In genomic region chr16:31117384-31118222, GRCh38 we compare ENCODE assay signal across 8 cellular contexts. TPM values are rescaled to one million over a fixed set of nuclear protein-coding genes. Genes with fewer than 3 reads are reported as not detected.
DNase-seq lines count a peak whose midpoint lies in the region; ATAC-seq and TF ChIP-seq lines count a peak whose summit lies in the region.

Gene KAT8, plus strand, starts transcription at chr16:31117664. Its CDS starts 18 bp downstream, at chr16:31117682.

- H3K27me3 ChIP-seq in DND-41 (ENCODE audit: insufficient read depth, low read length, poor library complexity) (no peaks in the 10 kb centered on the region), GM23248 (replicated peaks; ENCODE audit: insufficient read depth) (no peaks in the 10 kb centered on the region)
- no peaks in the 10 kb centered on the region for H3K27me3 ChIP-seq in naive thymus-derived CD4-positive, alpha-beta T cell (ENCODE audit: control insufficient read depth in 2 of 2, insufficient read depth in 2 of 2, low read length in 2 of 2)

- peaks cover 19% of the 10 kb centered on the region for H3K4me1 Mint-ChIP-seq in activated T-helper 1 cell treated with anti-CD3 and anti-CD28 coated beads, Interleukin-12 subunit alpha, Interleukin-12 subunit beta, Interleukin-2, Interleukin-4 antibody, amounts not matched to agents 30 ng/mL and 10 ng/mL and 1 ng/mL, durations not matched to agents 14 hours and 24 hours and 36 hours (ENCODE audit: low read depth)
- H3K4me1 Mint-ChIP-seq in naive thymus-derived CD4-positive, alpha-beta T cell: peaks cover 12 to 32% (median 24%) of the 10 kb centered on the region in 7 donors
- H3K4me1 Mint-ChIP-seq in stimulated activated naive B cell treated with anti-CD40 and anti-IgM and Interleukin-4, amounts not matched to agents 10 μg/mL and 1 μg/mL and 100 μg/mL, for 72 hours: peaks cover 22 to 66% of the 10 kb centered on the region in 2 donors

- H3K4me3 Mint-ChIP-seq in activated T-helper 1 cell treated with anti-CD3 and anti-CD28 coated beads, Interleukin-12 subunit alpha, Interleukin-12 subunit beta, Interleukin-2, Interleukin-4 antibody, amounts not matched to agents 30 ng/mL and 10 ng/mL and 1 ng/mL, durations not matched to agents 14 hours and 24 hours and 36 hours: peak within 1 kb of the TSS; percentile 88
- H3K4me3 Mint-ChIP-seq in naive thymus-derived CD4-positive, alpha-beta T cell: peak within 1 kb of the TSS; percentile 86 to 95 (median 90)
- peak within 1 kb of the TSS; percentile 82 to 86 for H3K4me3 Mint-ChIP-seq in stimulated activated naive B cell treated with anti-CD40 and anti-IgM and Interleukin-4, amounts not matched to agents 10 μg/mL and 1 μg/mL and 100 μg/mL, for 72 hours

- H3K4me3 ChIP-seq in DND-41 (ENCODE audit: low read depth in 1 of 2, low read length in 2 of 2): peak within 1 kb of the TSS; percentile 62
- H3K4me3 ChIP-seq in GM23248: peak within 1 kb of the TSS; percentile 77
- H3K4me3 ChIP-seq in naive thymus-derived CD4-positive, alpha-beta T cell (ENCODE audit: low read length): peak within 1 kb of the TSS; percentile 65

- peaks cover 50% of the 10 kb centered on the region for H3K36me3 ChIP-seq in DND-41 (ENCODE audit: insufficient read depth, low read length)
- H3K36me3 ChIP-seq in GM23248 (ENCODE audit: low read depth): peaks cover 22% of the 10 kb centered on the region
- H3K36me3 ChIP-seq in naive thymus-derived CD4-positive, alpha-beta T cell (ENCODE audit: control insufficient read depth in 2 of 3, insufficient read depth in 3 of 3, low read length in 3 of 3): peaks cover 5 to 41% (median 9%) of the 10 kb centered on the region in 3 experiments

- POLR2A ChIA-PET in naive thymus-derived CD4-positive, alpha-beta T cell (lab: Charles Lee): interaction anchor here (0.6 to 6.0 kb wide), 27 partner anchors 9 to 1191 kb away, joined by 3 to 87 read pairs (median 4); partner anchors contain the start of genes ARMC5, BCKDK, FUS and ORAI3

- H3K9me3 ChIP-seq in DND-41 (ENCODE audit: insufficient read depth, low read length, severe bottlenecking) (no peaks in the 10 kb centered on the region), GM23248 (ENCODE audit: low read depth) (no peaks in the 10 kb centered on the region)
- no peaks in the 10 kb centered on the region for H3K9me3 ChIP-seq in naive thymus-derived CD4-positive, alpha-beta T cell (ENCODE audit: control insufficient read depth in 2 of 3, low read length in 3 of 3)

- H4K20me1 ChIP-seq in DND-41 (ENCODE audit: insufficient read depth, low read length): peaks cover 16% of the 10 kb centered on the region
- H4K20me1 ChIP-seq in GM23248 (ENCODE audit: insufficient read depth): no peaks in the 10 kb centered on the region

- ATAC-seq in DND-41 (ENCODE audit: insufficient read depth, low read depth): peak; percentile 94
- ATAC-seq in naive thymus-derived CD4-positive, alpha-beta T cell: peak; percentile 95
- peak; percentile 90 to 93 for ATAC-seq in stimulated activated naive B cell treated with anti-CD40 and anti-IgM and Interleukin-4, amounts not matched to agents 10 μg/mL and 1 μg/mL and 100 μg/mL, for 72 hours (replicated peaks)

- H3K4me2 ChIP-seq in DND-41 (ENCODE audit: insufficient read depth, low read length) (peak within 1 kb of the TSS; percentile 92), GM23248 (ENCODE audit: unreplicated experiment) (peak within 1 kb of the TSS; percentile 96)

- peak; percentile 98 for DNase-seq in DND-41
- DNase-seq in GM23248: peak; percentile 100
- DNase-seq in Kasumi-1 (lab: John Stamatoyannopoulos, UW): peak; percentile 86 to 90
- peak; percentile 97 for DNase-seq in RPMI7951 (ENCODE audit: low read depth)
- DNase-seq in activated T-helper 1 cell treated with anti-CD3 and anti-CD28 coated beads, Interleukin-12 subunit alpha, Interleukin-12 subunit beta, Interleukin-2, Interleukin-4 antibody, amounts not matched to agents 30 ng/mL and 10 ng/mL and 1 ng/mL, durations not matched to agents 14 hours and 24 hours and 36 hours (ENCODE audit: low spot score): peak; percentile 95
- peak; percentile 96 for DNase-seq in fibroblast of gingiva (ENCODE audit: low read depth)
- peak; percentile 88 to 99 (median 97) for DNase-seq in naive thymus-derived CD4-positive, alpha-beta T cell
- peak; percentile 96 for DNase-seq in stimulated activated naive B cell treated with anti-CD40 and anti-IgM and Interleukin-4, amounts not matched to agents 10 μg/mL and 1 μg/mL and 100 μg/mL, for 72 hours

- H3K9me3 Mint-ChIP-seq in activated T-helper 1 cell treated with anti-CD3 and anti-CD28 coated beads, Interleukin-12 subunit alpha, Interleukin-12 subunit beta, Interleukin-2, Interleukin-4 antibody, amounts not matched to agents 30 ng/mL and 10 ng/mL and 1 ng/mL, durations not matched to agents 14 hours and 24 hours and 36 hours: no peaks in the 10 kb centered on the region
- peaks cover 0 to 4% (median 0%) of the 10 kb centered on the region in 11 donors for H3K9me3 Mint-ChIP-seq in naive thymus-derived CD4-positive, alpha-beta T cell
- no peaks in the 10 kb centered on the region for H3K9me3 Mint-ChIP-seq in stimulated activated naive B cell treated with anti-CD40 and anti-IgM and Interleukin-4, amounts not matched to agents 10 μg/mL and 1 μg/mL and 100 μg/mL, for 72 hours

- H3K79me2 ChIP-seq in DND-41 (ENCODE audit: insufficient read depth, low read length): peaks cover 34% of the 10 kb centered on the region
- peaks cover 21% of the 10 kb centered on the region for H3K79me2 ChIP-seq in GM23248 (ENCODE audit: insufficient read depth)

- no peaks in the 10 kb centered on the region for H3K9me2 ChIP-seq in GM23248 (ENCODE audit: insufficient read depth)

- H3K27me3 Mint-ChIP-seq in activated T-helper 1 cell treated with anti-CD3 and anti-CD28 coated beads, Interleukin-12 subunit alpha, Interleukin-12 subunit beta, Interleukin-2, Interleukin-4 antibody, amounts not matched to agents 30 ng/mL and 10 ng/mL and 1 ng/mL, durations not matched to agents 14 hours and 24 hours and 36 hours (ENCODE audit: insufficient read depth): no peaks in the 10 kb centered on the region
- H3K27me3 Mint-ChIP-seq in naive thymus-derived CD4-positive, alpha-beta T cell: no peaks in the 10 kb centered on the region
- H3K27me3 Mint-ChIP-seq in stimulated activated naive B cell treated with anti-CD40 and anti-IgM and Interleukin-4, amounts not matched to agents 10 μg/mL and 1 μg/mL and 100 μg/mL, for 72 hours: no peaks in the 10 kb centered on the region

- H3F3A ChIP-seq in GM23248 (ENCODE audit: insufficient read depth): peaks cover 37% of the 10 kb centered on the region

- H3K27ac Mint-ChIP-seq in activated T-helper 1 cell treated with anti-CD3 and anti-CD28 coated beads, Interleukin-12 subunit alpha, Interleukin-12 subunit beta, Interleukin-2, Interleukin-4 antibody, amounts not matched to agents 30 ng/mL and 10 ng/mL and 1 ng/mL, durations not matched to agents 14 hours and 24 hours and 36 hours: peak within 1 kb of the TSS; percentile 92
- H3K27ac Mint-ChIP-seq in naive thymus-derived CD4-positive, alpha-beta T cell: peak within 1 kb of the TSS; percentile 77 to 96 (median 89)
- H3K27ac Mint-ChIP-seq in stimulated activated naive B cell treated with anti-CD40 and anti-IgM and Interleukin-4, amounts not matched to agents 10 μg/mL and 1 μg/mL and 100 μg/mL, for 72 hours: peak within 1 kb of the TSS; percentile 94

- intact Hi-C loops in activated T-helper 1 cell treated with anti-CD3 and anti-CD28 coated beads, Interleukin-12 subunit alpha, Interleukin-12 subunit beta, Interleukin-2, Interleukin-4 antibody, amounts not matched to agents 30 ng/mL and 10 ng/mL and 1 ng/mL, durations not matched to agents 14 hours and 24 hours and 36 hours (cut with micrococcal nuclease): loop anchor here (1.0 to 5.0 kb wide), 10 partner anchors 23 to 342 kb away; partner anchors contain the start of genes ARMC5, FUS, SETD1A and STX4
- intact Hi-C loops in naive thymus-derived CD4-positive, alpha-beta T cell (cut with micrococcal nuclease): loop anchor here (1.0 to 5.0 kb wide), 13 partner anchors 13 to 391 kb away; partner anchors contain the start of genes FUS (in 2 of the 2), SETD1A (in 2 of the 2), STX4 (in 2 of the 2) and VKORC1 (in 2 of the 2)

- 1% methylated on average over 30 to 64 of the region's 68 CpGs for WGBS in GM23248 (ENCODE audit: low coverage in 1 of 2, low lambda C conversion rate in 2 of 2, missing lambda C conversion rate in 2 of 2), 2 experiments

- in situ Hi-C loops in GM23248 (cut with MboI): no loop called here

- TF ChIP-seq CTCF in DND-41 (IDR thresholded peaks at IDR 0.05; ENCODE audit: borderline replicate concordance, extremely low read depth, low read length, poor library complexity, severe bottlenecking): no peak

- H3K27ac ChIP-seq in DND-41 (ENCODE audit: low read length) (peak within 1 kb of the TSS; percentile 84), GM23248 (peak within 1 kb of the TSS; percentile 99)
- H3K27ac ChIP-seq in naive thymus-derived CD4-positive, alpha-beta T cell (ENCODE audit: low read depth, low read length): peak within 1 kb of the TSS; percentile 98

- H3K9ac ChIP-seq in DND-41 (ENCODE audit: low read depth, low read length) (peak within 1 kb of the TSS; percentile 56), GM23248 (peak within 1 kb of the TSS; percentile 94)

- H2AFZ ChIP-seq in DND-41 (ENCODE audit: low read depth, low read length) (peak within 1 kb of the TSS; percentile 69; the same call in 1 of the 2 replicates), GM23248 (peak within 1 kb of the TSS; percentile 79)

- CTCF ChIA-PET in naive thymus-derived CD4-positive, alpha-beta T cell (lab: Charles Lee): interaction anchor here (0.8 to 3.1 kb wide), 3 partner anchors 22 to 44 kb away, joined by 4 to 14 read pairs (median 5); partner anchors contain the start of genes ZNF646 and ZNF668

- peaks cover 24% of the 10 kb centered on the region for H3K36me3 Mint-ChIP-seq in activated T-helper 1 cell treated with anti-CD3 and anti-CD28 coated beads, Interleukin-12 subunit alpha, Interleukin-12 subunit beta, Interleukin-2, Interleukin-4 antibody, amounts not matched to agents 30 ng/mL and 10 ng/mL and 1 ng/mL, durations not matched to agents 14 hours and 24 hours and 36 hours (ENCODE audit: low read depth)
- peaks cover 0 to 20% (median 10%) of the 10 kb centered on the region in 5 donors for H3K36me3 Mint-ChIP-seq in naive thymus-derived CD4-positive, alpha-beta T cell
- H3K36me3 Mint-ChIP-seq in stimulated activated naive B cell treated with anti-CD40 and anti-IgM and Interleukin-4, amounts not matched to agents 10 μg/mL and 1 μg/mL and 100 μg/mL, for 72 hours: peaks cover 18 to 33% of the 10 kb centered on the region in 2 donors

- H3K4me1 ChIP-seq in DND-41 (ENCODE audit: insufficient read depth, low read length): peaks cover 29% of the 10 kb centered on the region
- peaks cover 13% of the 10 kb centered on the region for H3K4me1 ChIP-seq in GM23248 (ENCODE audit: insufficient read depth)
- H3K4me1 ChIP-seq in naive thymus-derived CD4-positive, alpha-beta T cell (ENCODE audit: control insufficient read depth in 2 of 2, insufficient read depth in 2 of 2, low read length in 2 of 2): peaks cover 7 to 15% of the 10 kb centered on the region in 2 donors

RNA-seq across cellular contexts. Expression of gene KAT8, which starts in this region (rescaled TPM):
- 27.8 and 50.9 TPM in 2 replicates for total RNA-seq in GM23248 (2014; rRNA removed; shearing (Covaris generic))
- polyA plus RNA-seq in GM23248 (2016; fragmentation: Nextera tagmentation; extraction: Ambion mirVana): 18.4 and 19.3 TPM in 2 replicates
- total RNA-seq in RPMI7951 (2014; rRNA removed; shearing (Covaris generic)): 25.5 and 31.0 TPM in 2 replicates
- total RNA-seq in activated T-helper 1 cell treated with anti-CD3 and anti-CD28 coated beads, Interleukin-12 subunit alpha, Interleukin-12 subunit beta, Interleukin-2, Interleukin-4 antibody, amounts not matched to agents 30 ng/mL and 10 ng/mL and 1 ng/mL, durations not matched to agents 14 hours and 24 hours and 36 hours: 55.4 and 58.2 TPM in 2 replicates
- 100 to 1,000 TPM in 4 of 5 experiments, 10 to 100 TPM in 1; 63.0 to 134 (median 112) TPM for total RNA-seq in naive thymus-derived CD4-positive, alpha-beta T cell
- 100 to 1,000 TPM in 1 of 2 donors, 10 to 100 TPM in 1; 76.3 to 106 TPM for polyA plus RNA-seq in naive thymus-derived CD4-positive, alpha-beta T cell

Comparison
In these comparisons a context has a peak if more than half of its experiments do, and no peak if none do; other contexts are left out.
1. Peak in every context shown above with its lines: DNase-seq, ATAC-seq, H3K4me3 ChIP-seq and H3K27ac ChIP-seq.